In the genomic region with DNA sequence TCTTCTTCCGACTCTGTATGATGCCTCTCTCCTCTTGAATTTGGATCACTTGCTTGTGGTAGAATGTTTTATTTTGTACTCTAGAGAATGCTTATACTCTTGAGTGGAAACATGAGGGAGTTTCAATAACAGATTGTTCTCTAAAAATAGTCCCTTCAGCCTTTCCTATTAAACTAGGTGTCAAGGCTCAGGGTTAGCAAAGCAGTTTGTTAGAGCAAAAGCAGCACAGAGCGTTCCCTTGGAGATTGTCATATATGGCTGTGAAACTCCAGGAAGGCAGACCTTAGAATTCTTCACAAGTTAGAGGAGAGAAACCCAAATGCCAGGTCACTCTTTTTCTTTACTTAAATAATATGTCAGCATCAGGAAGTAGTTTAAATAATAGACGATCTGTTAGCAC, we compare ENCODE assay signal across 21 cellular contexts. TPM values are rescaled to one million over a fixed set of nuclear protein-coding genes. Genes with fewer than 3 reads are reported as not detected.
DNase-seq lines count a peak whose midpoint lies in the region; ATAC-seq, FAIRE-seq and TF ChIP-seq lines count a peak whose summit lies in the region.
"Had no signal": no experiment of that assay in that cellular context is flagged by ENCODE, and none has a peak within 500 bp of the region (broad histone marks: within the 10 kb centered on the region; RNA-seq: fewer than 3 reads in every experiment).

No MANE protein-coding gene starts in this region.

- H3K27me3 ChIP-seq in muscle layer of duodenum (ENCODE audit: low read depth, low read length) (no peaks in the 10 kb centered on the region), stomach smooth muscle (ENCODE audit: control insufficient read depth in 1 of 2, insufficient read depth in 2 of 2, low read length in 2 of 2) (no peaks in the 10 kb centered on the region)

- no peaks in the 10 kb centered on the region for H3K9me3 Mint-ChIP-seq in mesothelial cell of epicardium

- ATAC-seq in GM19395 (IDR thresholded peaks at IDR 0.05; ENCODE audit: unreplicated experiment): no peak
- ATAC-seq: PC-3 had no signal

- no peak overlapping the region for H3K27ac Mint-ChIP-seq in mesothelial cell of epicardium

- in situ Hi-C loops in G401 (cut with HindIII; ENCODE audit: low sequenced_read_pairs): no loop called here

- H3K27ac ChIP-seq in muscle layer of duodenum (ENCODE audit: low read length) (peak overlapping the region; percentile 68), stomach smooth muscle (ENCODE audit: low read length) (peak overlapping the region; percentile 97)
- H3K27ac ChIP-seq: C4-2B, RWPE1 had no signal

- peak overlapping the region; percentile 30 to 55 for H3K9ac ChIP-seq in stomach smooth muscle (ENCODE audit: low read length in 2 of 2)

- DNase-seq in G401 (ENCODE audit: low spot score): peak; percentile 2
- DNase-seq in dermis blood vessel endothelial cell: peak; percentile 19
- no peak for DNase-seq in CD1c-positive myeloid dendritic cell (ENCODE audit: extremely low spot score)
- no peak for DNase-seq in mesothelial cell of epicardium (ENCODE audit: low spot score in 2 of 2, unreplicated experiment in 2 of 2)
- no peak for DNase-seq in HTR-8/SVneo (ENCODE audit: insufficient read length, low spot score)
- DNase-seq: COR-L47, NCI-H1048, NCI-H1436 treated with DMSO at 0.1 percent for 48 hours, NCI-H2029 treated with DMSO at 0.1 percent for 48 hours, NCI-H2171 treated with DMSO at 0.1 percent for 48 hours, NCI-H446 treated with DMSO at 0.1 percent for 48 hours, NCI-H748 treated with DMSO at 0.1 percent for 48 hours, PC-3 had no signal

- H3K27me3 Mint-ChIP-seq in mesothelial cell of epicardium (ENCODE audit: low read depth): peaks cover 15% of the 10 kb centered on the region

- no peak for FAIRE-seq in HTR-8/SVneo (lab: Jason Lieb, UNC)
- FAIRE-seq: GM12892 had no signal

- no peaks in the 10 kb centered on the region for H3K4me1 Mint-ChIP-seq in mesothelial cell of epicardium

- TF ChIP-seq CTCF in mesothelial cell of epicardium (IDR thresholded peaks at IDR 0.05; ENCODE audit: unreplicated experiment): no peak

- H3K4me3 Mint-ChIP-seq in mesothelial cell of epicardium: no peak overlapping the region

- H3K4me1 ChIP-seq in muscle layer of duodenum (ENCODE audit: control insufficient read depth in 1 of 2, insufficient read depth in 2 of 2, low read length in 2 of 2) (peaks cover 35 to 84% of the 10 kb centered on the region in 2 donors), stomach smooth muscle (ENCODE audit: control insufficient read depth, insufficient read depth, low read length) (peaks cover 78% of the 10 kb centered on the region)

- H3K4me3 ChIP-seq in muscle layer of duodenum (ENCODE audit: low read depth in 1 of 2, low read length in 2 of 2) (no peak overlapping the region), stomach smooth muscle (ENCODE audit: low read length in 2 of 2) (no peak overlapping the region)

- no peaks in the 10 kb centered on the region for H3K36me3 Mint-ChIP-seq in mesothelial cell of epicardium

- H3K9me3 ChIP-seq in muscle layer of duodenum (ENCODE audit: control insufficient read depth in 1 of 2, low read length in 2 of 2) (no peaks in the 10 kb centered on the region), stomach smooth muscle (ENCODE audit: control insufficient read depth in 2 of 2, low read length in 2 of 2) (no peaks in the 10 kb centered on the region)

- H3K36me3 ChIP-seq in muscle layer of duodenum (ENCODE audit: control insufficient read depth in 1 of 2, insufficient read depth in 2 of 2, low read length in 2 of 2) (no peaks in the 10 kb centered on the region), stomach smooth muscle (ENCODE audit: control insufficient read depth in 2 of 2, insufficient read depth in 2 of 2, low read length in 2 of 2) (peaks cover 0 to 4% of the 10 kb centered on the region in 2 donors)

RNA-seq across cellular contexts. Expression of gene MAMDC2, which starts 33.0 kb away (rescaled TPM):
- total RNA-seq in G401 (2014; rRNA removed; shearing (Covaris generic)): 0.81 and 1.2 TPM in 2 replicates
- total RNA-seq in dermis blood vessel endothelial cell: 2.9 and 6.7 TPM in 2 replicates
- 0.49 to 0.58 TPM (median 0.52 TPM) in 3 replicates for total RNA-seq in mesothelial cell of epicardium
- total RNA-seq: H4, MCF 10A, PC-3 had no signal

Comparison
In these comparisons a context has a peak if more than half of its experiments do, and no peak if none do; other contexts are left out.
1. DNase-seq: peak in G401 (single experiment) and dermis blood vessel endothelial cell (single experiment); none in CD1c-positive myeloid dendritic cell (single experiment), mesothelial cell of epicardium (0 of 2) and HTR-8/SVneo (single experiment).